1 cellular context compared by ENCODE assay signal in the genomic region with DNA sequence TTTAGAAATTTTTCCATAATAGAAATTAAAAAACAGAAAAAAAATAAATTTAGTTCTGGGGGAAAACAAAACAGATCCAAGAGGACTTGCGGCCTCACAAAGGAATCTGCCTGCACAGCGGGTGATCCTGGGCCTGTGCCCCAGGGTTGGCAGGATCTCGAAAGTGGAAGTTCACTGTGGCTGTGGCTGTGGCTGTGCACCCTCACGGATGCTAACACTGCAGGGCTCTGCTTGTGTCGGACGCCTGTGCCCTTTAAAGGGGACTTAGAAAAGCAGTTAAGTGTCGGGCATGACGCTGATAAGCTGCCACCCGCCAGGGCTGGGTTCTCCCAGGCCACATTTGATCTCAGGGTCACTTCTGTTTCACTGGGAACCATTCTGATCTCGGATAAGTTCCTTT.
TF ChIP-seq lines count a peak whose summit lies in the region.

No MANE protein-coding gene starts in this region.

TF ChIP-seq in GM23338, 12 proteins besides CTCF, POLR2A, EP300 and RAD21 (continued from another document):
- TF ChIP-seq, protein P1, sequence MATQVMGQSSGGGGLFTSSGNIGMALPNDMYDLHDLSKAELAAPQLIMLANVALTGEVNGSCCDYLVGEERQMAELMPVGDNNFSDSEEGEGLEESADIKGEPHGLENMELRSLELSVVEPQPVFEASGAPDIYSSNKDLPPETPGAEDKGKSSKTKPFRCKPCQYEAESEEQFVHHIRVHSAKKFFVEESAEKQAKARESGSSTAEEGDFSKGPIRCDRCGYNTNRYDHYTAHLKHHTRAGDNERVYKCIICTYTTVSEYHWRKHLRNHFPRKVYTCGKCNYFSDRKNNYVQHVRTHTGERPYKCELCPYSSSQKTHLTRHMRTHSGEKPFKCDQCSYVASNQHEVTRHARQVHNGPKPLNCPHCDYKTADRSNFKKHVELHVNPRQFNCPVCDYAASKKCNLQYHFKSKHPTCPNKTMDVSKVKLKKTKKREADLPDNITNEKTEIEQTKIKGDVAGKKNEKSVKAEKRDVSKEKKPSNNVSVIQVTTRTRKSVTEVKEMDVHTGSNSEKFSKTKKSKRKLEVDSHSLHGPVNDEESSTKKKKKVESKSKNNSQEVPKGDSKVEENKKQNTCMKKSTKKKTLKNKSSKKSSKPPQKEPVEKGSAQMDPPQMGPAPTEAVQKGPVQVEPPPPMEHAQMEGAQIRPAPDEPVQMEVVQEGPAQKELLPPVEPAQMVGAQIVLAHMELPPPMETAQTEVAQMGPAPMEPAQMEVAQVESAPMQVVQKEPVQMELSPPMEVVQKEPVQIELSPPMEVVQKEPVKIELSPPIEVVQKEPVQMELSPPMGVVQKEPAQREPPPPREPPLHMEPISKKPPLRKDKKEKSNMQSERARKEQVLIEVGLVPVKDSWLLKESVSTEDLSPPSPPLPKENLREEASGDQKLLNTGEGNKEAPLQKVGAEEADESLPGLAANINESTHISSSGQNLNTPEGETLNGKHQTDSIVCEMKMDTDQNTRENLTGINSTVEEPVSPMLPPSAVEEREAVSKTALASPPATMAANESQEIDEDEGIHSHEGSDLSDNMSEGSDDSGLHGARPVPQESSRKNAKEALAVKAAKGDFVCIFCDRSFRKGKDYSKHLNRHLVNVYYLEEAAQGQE (IDR thresholded peaks at IDR 0.05; ENCODE audit: unreplicated experiment) = no peak
- TF ChIP-seq, protein P2, sequence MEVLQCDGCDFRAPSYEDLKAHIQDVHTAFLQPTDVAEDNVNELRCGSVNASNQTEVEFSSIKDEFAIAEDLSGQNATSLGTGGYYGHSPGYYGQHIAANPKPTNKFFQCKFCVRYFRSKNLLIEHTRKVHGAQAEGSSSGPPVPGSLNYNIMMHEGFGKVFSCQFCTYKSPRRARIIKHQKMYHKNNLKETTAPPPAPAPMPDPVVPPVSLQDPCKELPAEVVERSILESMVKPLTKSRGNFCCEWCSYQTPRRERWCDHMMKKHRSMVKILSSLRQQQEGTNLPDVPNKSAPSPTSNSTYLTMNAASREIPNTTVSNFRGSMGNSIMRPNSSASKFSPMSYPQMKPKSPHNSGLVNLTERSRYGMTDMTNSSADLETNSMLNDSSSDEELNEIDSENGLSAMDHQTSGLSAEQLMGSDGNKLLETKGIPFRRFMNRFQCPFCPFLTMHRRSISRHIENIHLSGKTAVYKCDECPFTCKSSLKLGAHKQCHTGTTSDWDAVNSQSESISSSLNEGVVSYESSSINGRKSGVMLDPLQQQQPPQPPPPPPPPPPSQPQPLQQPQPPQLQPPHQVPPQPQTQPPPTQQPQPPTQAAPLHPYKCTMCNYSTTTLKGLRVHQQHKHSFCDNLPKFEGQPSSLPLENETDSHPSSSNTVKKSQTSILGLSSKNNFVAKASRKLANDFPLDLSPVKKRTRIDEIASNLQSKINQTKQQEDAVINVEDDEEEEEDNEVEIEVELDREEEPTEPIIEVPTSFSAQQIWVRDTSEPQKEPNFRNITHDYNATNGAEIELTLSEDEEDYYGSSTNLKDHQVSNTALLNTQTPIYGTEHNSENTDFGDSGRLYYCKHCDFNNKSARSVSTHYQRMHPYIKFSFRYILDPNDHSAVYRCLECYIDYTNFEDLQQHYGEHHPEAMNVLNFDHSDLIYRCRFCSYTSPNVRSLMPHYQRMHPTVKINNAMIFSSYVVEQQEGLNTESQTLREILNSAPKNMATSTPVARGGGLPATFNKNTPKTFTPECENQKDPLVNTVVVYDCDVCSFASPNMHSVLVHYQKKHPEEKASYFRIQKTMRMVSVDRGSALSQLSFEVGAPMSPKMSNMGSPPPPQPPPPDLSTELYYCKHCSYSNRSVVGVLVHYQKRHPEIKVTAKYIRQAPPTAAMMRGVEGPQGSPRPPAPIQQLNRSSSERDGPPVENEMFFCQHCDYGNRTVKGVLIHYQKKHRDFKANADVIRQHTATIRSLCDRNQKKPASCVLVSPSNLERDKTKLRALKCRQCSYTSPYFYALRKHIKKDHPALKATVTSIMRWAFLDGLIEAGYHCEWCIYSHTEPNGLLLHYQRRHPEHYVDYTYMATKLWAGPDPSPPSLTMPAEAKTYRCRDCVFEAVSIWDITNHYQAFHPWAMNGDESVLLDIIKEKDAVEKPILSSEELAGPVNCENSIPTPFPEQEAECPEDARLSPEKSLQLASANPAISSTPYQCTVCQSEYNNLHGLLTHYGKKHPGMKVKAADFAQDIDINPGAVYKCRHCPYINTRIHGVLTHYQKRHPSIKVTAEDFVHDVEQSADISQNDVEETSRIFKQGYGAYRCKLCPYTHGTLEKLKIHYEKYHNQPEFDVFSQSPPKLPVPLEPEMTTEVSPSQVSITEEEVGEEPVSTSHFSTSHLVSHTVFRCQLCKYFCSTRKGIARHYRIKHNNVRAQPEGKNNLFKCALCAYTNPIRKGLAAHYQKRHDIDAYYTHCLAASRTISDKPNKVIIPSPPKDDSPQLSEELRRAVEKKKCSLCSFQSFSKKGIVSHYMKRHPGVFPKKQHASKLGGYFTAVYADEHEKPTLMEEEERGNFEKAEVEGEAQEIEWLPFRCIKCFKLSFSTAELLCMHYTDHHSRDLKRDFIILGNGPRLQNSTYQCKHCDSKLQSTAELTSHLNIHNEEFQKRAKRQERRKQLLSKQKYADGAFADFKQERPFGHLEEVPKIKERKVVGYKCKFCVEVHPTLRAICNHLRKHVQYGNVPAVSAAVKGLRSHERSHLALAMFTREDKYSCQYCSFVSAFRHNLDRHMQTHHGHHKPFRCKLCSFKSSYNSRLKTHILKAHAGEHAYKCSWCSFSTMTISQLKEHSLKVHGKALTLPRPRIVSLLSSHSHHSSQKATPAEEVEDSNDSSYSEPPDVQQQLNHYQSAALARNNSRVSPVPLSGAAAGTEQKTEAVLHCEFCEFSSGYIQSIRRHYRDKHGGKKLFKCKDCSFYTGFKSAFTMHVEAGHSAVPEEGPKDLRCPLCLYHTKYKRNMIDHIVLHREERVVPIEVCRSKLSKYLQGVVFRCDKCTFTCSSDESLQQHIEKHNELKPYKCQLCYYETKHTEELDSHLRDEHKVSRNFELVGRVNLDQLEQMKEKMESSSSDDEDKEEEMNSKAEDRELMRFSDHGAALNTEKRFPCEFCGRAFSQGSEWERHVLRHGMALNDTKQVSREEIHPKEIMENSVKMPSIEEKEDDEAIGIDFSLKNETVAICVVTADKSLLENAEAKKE (CRISPR knock-in tag; IDR thresholded peaks at IDR 0.05) = no peak
- TF ChIP-seq ZNF331 (CRISPR knock-in tag; IDR thresholded peaks at IDR 0.05; ENCODE audit: low read depth) (no peak), EZH2phosphoT487 (IDR thresholded peaks at IDR 0.05; ENCODE audit: unreplicated experiment) (no peak), ZNF114 (CRISPR knock-in tag; IDR thresholded peaks at IDR 0.05) (no peak), EZH2 (IDR thresholded peaks at IDR 0.05; ENCODE audit: low read depth, unreplicated experiment) (no peak), POLR2AphosphoS5 (IDR thresholded peaks at IDR 0.05; ENCODE audit: low read depth) (no peak), JUNB (IDR thresholded peaks at IDR 0.05; ENCODE audit: unreplicated experiment) (no peak), NANOG (IDR thresholded peaks at IDR 0.05; ENCODE audit: borderline replicate concordance) (no peak), STAT1 (IDR thresholded peaks at IDR 0.05; ENCODE audit: unreplicated experiment) (no peak)
- TF ChIP-seq, protein P3, sequence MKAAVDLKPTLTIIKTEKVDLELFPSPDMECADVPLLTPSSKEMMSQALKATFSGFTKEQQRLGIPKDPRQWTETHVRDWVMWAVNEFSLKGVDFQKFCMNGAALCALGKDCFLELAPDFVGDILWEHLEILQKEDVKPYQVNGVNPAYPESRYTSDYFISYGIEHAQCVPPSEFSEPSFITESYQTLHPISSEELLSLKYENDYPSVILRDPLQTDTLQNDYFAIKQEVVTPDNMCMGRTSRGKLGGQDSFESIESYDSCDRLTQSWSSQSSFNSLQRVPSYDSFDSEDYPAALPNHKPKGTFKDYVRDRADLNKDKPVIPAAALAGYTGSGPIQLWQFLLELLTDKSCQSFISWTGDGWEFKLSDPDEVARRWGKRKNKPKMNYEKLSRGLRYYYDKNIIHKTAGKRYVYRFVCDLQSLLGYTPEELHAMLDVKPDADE (IDR thresholded peaks at IDR 0.05) = no peak
